In the genomic region with DNA sequence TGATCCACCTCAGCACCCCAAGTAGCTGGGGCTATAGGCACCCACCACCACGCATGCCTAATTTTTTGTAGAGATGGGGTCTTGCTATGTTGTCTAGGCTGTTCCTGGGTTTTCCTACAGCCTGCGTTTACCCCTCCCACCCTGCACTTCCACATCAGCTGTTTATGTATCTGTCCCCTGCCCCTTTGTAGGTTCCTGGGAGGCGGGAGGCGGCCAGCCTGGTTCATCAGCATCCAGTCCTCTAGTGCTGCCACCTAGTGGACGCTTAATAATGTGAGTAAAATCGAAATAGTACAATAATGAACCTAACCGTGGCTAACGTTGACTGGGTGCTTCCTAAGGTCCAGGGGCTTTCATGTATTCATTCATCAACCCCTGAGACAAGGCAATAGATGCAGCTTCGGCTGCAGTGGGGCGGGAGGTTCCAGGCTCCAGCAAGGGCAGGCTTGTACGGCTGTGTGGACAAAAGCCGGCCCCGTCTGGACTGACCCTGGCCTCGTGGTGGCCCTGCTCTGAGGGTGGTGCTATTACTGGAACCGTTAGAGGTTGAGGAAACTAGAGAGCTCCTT, we compare ENCODE assay signal across 9 cellular contexts. TPM values are rescaled to one million over a fixed set of nuclear protein-coding genes. Genes with fewer than 3 reads are reported as not detected.
A peak's percentile ranks its signal among the peaks of the same experiment; 100 is the strongest.
DNase-seq lines count a peak whose midpoint lies in the region; ATAC-seq and TF ChIP-seq lines count a peak whose summit lies in the region.
"Had no signal": no experiment of that assay in that cellular context is flagged by ENCODE, and none has a peak within 500 bp of the region (broad histone marks: within the 10 kb centered on the region; RNA-seq: fewer than 3 reads in every experiment).

No MANE protein-coding gene starts in this region.

- H3K27ac Mint-ChIP-seq in effector memory CD8-positive, alpha-beta T cell, result peak overlapping the region in 1 of 2 donors; percentile 2
- H3K27ac Mint-ChIP-seq in mesothelial cell of epicardium, result peak overlapping the region; percentile 51

- H3K27me3 Mint-ChIP-seq in effector memory CD8-positive, alpha-beta T cell, result no peaks in the 10 kb centered on the region
- H3K27me3 Mint-ChIP-seq in mesothelial cell of epicardium (ENCODE audit: low read depth), result no peaks in the 10 kb centered on the region

- CTCF ChIA-PET in HEK293 (lab: Yijun Ruan, JAX), result interaction anchor here (0.6 to 2.9 kb wide), 37 partner anchors 8 to 626 kb away, joined by 3 to 20 read pairs (median 3); a partner anchor contains a TSS

- H3K9me3 ChIP-seq in HEK293 (ENCODE audit: control insufficient read depth, insufficient read depth, low read depth, low read length), result no peaks in the 10 kb centered on the region

- no peak overlapping the region; the same call in 1 of the 2 replicates for H3K27ac ChIP-seq in C4-2B
- H3K27ac ChIP-seq in HEK293 (ENCODE audit: extremely low read depth, low read depth, low read length), result no peak overlapping the region

- peak; percentile 51 for ATAC-seq in effector memory CD8-positive, alpha-beta T cell (replicated peaks)

- TF ChIP-seq CTCF in C4-2B (conservative IDR thresholded peaks at IDR 0.05), result peak; percentile 89
- peak; percentile 76; the same call in 1 of the 2 replicates for TF ChIP-seq CTCF in HEK293 (tag by site-specific recombination; IDR thresholded peaks at IDR 0.05)
- TF ChIP-seq CTCF in mesothelial cell of epicardium (IDR thresholded peaks at IDR 0.05; ENCODE audit: unreplicated experiment), result peak; percentile 78

- H3K4me3 ChIP-seq in HEK293 (ENCODE audit: low read depth, low read length), result no peak overlapping the region

- H3K4me1 ChIP-seq in HEK293 (ENCODE audit: control insufficient read depth, insufficient read depth, low read length), result no peaks in the 10 kb centered on the region

- H3K4me3 Mint-ChIP-seq in effector memory CD8-positive, alpha-beta T cell, result no peak overlapping the region
- no peak overlapping the region for H3K4me3 Mint-ChIP-seq in mesothelial cell of epicardium

- H3K36me3 ChIP-seq in HEK293 (ENCODE audit: control insufficient read depth in 2 of 2, insufficient read depth in 1 of 2, low read length in 2 of 2), result no peaks in the 10 kb centered on the region

- H3K36me3 Mint-ChIP-seq in effector memory CD8-positive, alpha-beta T cell (ENCODE audit: insufficient read depth), result no peaks in the 10 kb centered on the region
- H3K36me3 Mint-ChIP-seq in mesothelial cell of epicardium, result no peaks in the 10 kb centered on the region

- H3K9me3 Mint-ChIP-seq in effector memory CD8-positive, alpha-beta T cell, result no peaks in the 10 kb centered on the region
- H3K9me3 Mint-ChIP-seq in mesothelial cell of epicardium, result no peaks in the 10 kb centered on the region

- POLR2A ChIA-PET in HEK293 (lab: Yijun Ruan, JAX), result no interaction called here

- DNase-seq in NCI-H69 (lab: John Stamatoyannopoulos, UW) (peak; percentile 90), mesothelial cell of epicardium (ENCODE audit: low spot score in 2 of 2, unreplicated experiment in 2 of 2) (peak; percentile 55 to 63), NCI-H187 treated with DMSO at 0.1 percent for 48 hours (lab: John Stamatoyannopoulos, UW) (no peak)
- peak; percentile 35 to 38 for DNase-seq in activated CD4-positive, alpha-beta T cell treated with anti-CD3 and anti-CD28 coated beads, Interleukin-2, amount 50 U/mL, for 4 hours
- DNase-seq in effector memory CD8-positive, alpha-beta T cell, result peak; percentile 49 to 55 (median 54)
- DNase-seq in stimulated activated naive CD4-positive, alpha-beta T cell treated with Interleukin-2 at 50 U/mL for 16 hours (lab: John Stamatoyannopoulos, UW), result peak; percentile 41

- peaks cover 6 to 8% of the 10 kb centered on the region in 2 donors for H3K4me1 Mint-ChIP-seq in effector memory CD8-positive, alpha-beta T cell (ENCODE audit: low read depth in 2 of 2)
- H3K4me1 Mint-ChIP-seq in mesothelial cell of epicardium, result peaks cover 20% of the 10 kb centered on the region

TF ChIP-seq in HEK293, 187 proteins besides CTCF, POLR2A, EP300 and RAD21 (continues in another document):
- TF ChIP-seq ZNF335 (tag by site-specific recombination; conservative IDR thresholded peaks at IDR 0.05) (peak; percentile 46), PRDM1 (tag by site-specific recombination; IDR thresholded peaks at IDR 0.05) (no peak), SCRT2 (tag by site-specific recombination; IDR thresholded peaks at IDR 0.05) (no peak), ZNF341 (tag by site-specific recombination; IDR thresholded peaks at IDR 0.05; ENCODE audit: low read depth) (peak; percentile 99), MYNN (tag by site-specific recombination; IDR thresholded peaks at IDR 0.05; ENCODE audit: borderline replicate concordance) (no peak), ZNF416 (tag by site-specific recombination; IDR thresholded peaks at IDR 0.05) (no peak), MEIS1 (CRISPR knock-in tag; IDR thresholded peaks at IDR 0.05; ENCODE audit: borderline replicate concordance) (no peak), GLIS2 (tag by site-specific recombination; IDR thresholded peaks at IDR 0.05) (peak; percentile 33; the same call in 1 of the 2 replicates), ZIC2 (tag by site-specific recombination; IDR thresholded peaks at IDR 0.05) (no peak), SP7 (tag by site-specific recombination; IDR thresholded peaks at IDR 0.05) (peak; percentile 21; the same call in 1 of the 2 replicates), HOXC10 (CRISPR knock-in tag; IDR thresholded peaks at IDR 0.05) (no peak), ZNF776 (tag by site-specific recombination; IDR thresholded peaks at IDR 0.05; ENCODE audit: borderline replicate concordance) (no peak)
- TF ChIP-seq, protein P1, sequence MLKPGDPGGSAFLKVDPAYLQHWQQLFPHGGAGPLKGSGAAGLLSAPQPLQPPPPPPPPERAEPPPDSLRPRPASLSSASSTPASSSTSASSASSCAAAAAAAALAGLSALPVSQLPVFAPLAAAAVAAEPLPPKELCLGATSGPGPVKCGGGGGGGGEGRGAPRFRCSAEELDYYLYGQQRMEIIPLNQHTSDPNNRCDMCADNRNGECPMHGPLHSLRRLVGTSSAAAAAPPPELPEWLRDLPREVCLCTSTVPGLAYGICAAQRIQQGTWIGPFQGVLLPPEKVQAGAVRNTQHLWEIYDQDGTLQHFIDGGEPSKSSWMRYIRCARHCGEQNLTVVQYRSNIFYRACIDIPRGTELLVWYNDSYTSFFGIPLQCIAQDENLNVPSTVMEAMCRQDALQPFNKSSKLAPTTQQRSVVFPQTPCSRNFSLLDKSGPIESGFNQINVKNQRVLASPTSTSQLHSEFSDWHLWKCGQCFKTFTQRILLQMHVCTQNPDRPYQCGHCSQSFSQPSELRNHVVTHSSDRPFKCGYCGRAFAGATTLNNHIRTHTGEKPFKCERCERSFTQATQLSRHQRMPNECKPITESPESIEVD (tag by site-specific recombination; IDR thresholded peaks at IDR 0.05), result no peak
- TF ChIP-seq, protein P2, sequence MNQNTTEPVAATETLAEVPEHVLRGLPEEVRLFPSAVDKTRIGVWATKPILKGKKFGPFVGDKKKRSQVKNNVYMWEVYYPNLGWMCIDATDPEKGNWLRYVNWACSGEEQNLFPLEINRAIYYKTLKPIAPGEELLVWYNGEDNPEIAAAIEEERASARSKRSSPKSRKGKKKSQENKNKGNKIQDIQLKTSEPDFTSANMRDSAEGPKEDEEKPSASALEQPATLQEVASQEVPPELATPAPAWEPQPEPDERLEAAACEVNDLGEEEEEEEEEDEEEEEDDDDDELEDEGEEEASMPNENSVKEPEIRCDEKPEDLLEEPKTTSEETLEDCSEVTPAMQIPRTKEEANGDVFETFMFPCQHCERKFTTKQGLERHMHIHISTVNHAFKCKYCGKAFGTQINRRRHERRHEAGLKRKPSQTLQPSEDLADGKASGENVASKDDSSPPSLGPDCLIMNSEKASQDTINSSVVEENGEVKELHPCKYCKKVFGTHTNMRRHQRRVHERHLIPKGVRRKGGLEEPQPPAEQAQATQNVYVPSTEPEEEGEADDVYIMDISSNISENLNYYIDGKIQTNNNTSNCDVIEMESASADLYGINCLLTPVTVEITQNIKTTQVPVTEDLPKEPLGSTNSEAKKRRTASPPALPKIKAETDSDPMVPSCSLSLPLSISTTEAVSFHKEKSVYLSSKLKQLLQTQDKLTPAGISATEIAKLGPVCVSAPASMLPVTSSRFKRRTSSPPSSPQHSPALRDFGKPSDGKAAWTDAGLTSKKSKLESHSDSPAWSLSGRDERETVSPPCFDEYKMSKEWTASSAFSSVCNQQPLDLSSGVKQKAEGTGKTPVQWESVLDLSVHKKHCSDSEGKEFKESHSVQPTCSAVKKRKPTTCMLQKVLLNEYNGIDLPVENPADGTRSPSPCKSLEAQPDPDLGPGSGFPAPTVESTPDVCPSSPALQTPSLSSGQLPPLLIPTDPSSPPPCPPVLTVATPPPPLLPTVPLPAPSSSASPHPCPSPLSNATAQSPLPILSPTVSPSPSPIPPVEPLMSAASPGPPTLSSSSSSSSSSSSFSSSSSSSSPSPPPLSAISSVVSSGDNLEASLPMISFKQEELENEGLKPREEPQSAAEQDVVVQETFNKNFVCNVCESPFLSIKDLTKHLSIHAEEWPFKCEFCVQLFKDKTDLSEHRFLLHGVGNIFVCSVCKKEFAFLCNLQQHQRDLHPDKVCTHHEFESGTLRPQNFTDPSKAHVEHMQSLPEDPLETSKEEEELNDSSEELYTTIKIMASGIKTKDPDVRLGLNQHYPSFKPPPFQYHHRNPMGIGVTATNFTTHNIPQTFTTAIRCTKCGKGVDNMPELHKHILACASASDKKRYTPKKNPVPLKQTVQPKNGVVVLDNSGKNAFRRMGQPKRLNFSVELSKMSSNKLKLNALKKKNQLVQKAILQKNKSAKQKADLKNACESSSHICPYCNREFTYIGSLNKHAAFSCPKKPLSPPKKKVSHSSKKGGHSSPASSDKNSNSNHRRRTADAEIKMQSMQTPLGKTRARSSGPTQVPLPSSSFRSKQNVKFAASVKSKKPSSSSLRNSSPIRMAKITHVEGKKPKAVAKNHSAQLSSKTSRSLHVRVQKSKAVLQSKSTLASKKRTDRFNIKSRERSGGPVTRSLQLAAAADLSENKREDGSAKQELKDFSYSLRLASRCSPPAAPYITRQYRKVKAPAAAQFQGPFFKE (tag by site-specific recombination; IDR thresholded peaks at IDR 0.05; ENCODE audit: borderline replicate concordance), result no peak

RNA-seq across cellular contexts. Expression of a gene that starts 1.2 kb away (rescaled TPM):
- total RNA-seq in mesothelial cell of epicardium, result 0.35 to 0.36 TPM (median 0.36 TPM) in 3 replicates
- total RNA-seq: urinary bladder had no signal
